17 cellular contexts compared by ENCODE assay signal in genomic region chr6:16774437-16774836, GRCh38.
"Had no signal": no experiment of that assay in that cellular context is flagged by ENCODE, and none has a peak within 500 bp of the region (broad histone marks: within the 10 kb centered on the region; RNA-seq: fewer than 3 reads in every experiment).

No MANE protein-coding gene starts in this region.

- H3K9me3 ChIP-seq: SJCRH30 had no signal

- DNase-seq: KBM-7, MM.1S, NCI-H1092 treated with DMSO at 0.1 percent for 48 hours, NCI-H1436, NCI-H1694 treated with DMSO at 0.1 percent for 48 hours, NCI-H1930, NCI-H2081, NCI-H2171, NCI-H226, NCI-H510A treated with DMSO at 0.1 percent for 48 hours, NCI-H526, NCI-H774, SHP77 treated with DMSO at 0.1 percent for 48 hours, SJCRH30, T-helper 1 cell, T-helper 17 cell had no signal

- ATAC-seq: Right ventricle myocardium inferior, T-helper 17 cell had no signal

- H3K4me1 ChIP-seq: SJCRH30 had no signal

- H3K36me3 ChIP-seq: SJCRH30 had no signal

- H3K4me3 ChIP-seq: SJCRH30 had no signal

- H3K27ac ChIP-seq: SJCRH30 had no signal

- H3K27me3 ChIP-seq: SJCRH30 had no signal
